In the genomic region with DNA sequence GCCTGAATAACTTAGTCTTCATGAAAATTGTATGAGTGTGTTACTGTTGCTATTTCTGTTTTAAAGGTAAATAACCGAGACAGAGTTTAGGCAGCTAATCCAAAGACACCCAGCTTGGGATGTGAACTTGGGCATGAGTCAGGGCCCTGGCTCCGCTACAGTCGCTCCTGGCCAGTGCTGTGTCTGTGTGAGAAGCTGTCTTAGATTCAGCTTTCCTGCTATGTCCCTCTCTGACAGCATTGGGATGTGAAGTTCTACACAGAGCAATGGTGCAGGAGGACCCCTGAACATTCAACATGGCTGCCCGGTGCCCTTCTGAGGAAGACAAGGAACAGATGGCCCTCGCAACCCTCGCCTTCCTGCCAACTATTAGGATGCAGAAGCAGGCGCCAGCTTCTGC, we compare ENCODE assay signal across 1 cellular context.
TF ChIP-seq lines count a peak whose summit lies in the region.

No MANE protein-coding gene starts in this region.

TF ChIP-seq in IMR-90, 13 proteins besides CTCF, POLR2A, EP300 and RAD21 (continued from another document):
- TF ChIP-seq USF2 (IDR thresholded peaks at IDR 0.05; ENCODE audit: low read depth, low read length), result no peak
